9 cellular contexts compared by ENCODE assay signal in genomic region chr2:42792087-42792582, GRCh38. TPM values are rescaled to one million over a fixed set of nuclear protein-coding genes. Genes with fewer than 3 reads are reported as not detected.
DNase-seq lines count a peak whose midpoint lies in the region; FAIRE-seq and TF ChIP-seq lines count a peak whose summit lies in the region.
"Had no signal": no experiment of that assay in that cellular context is flagged by ENCODE, and none has a peak within 500 bp of the region (broad histone marks: within the 10 kb centered on the region; RNA-seq: fewer than 3 reads in every experiment).

No MANE protein-coding gene starts in this region.

- peak overlapping the region; percentile 67 for H3K9ac ChIP-seq in HUES48 (ENCODE audit: low read depth, low read length)

- TF ChIP-seq POLR2A in lower leg skin (IDR thresholded peaks at IDR 0.05) (no peak), thyroid gland (IDR thresholded peaks at IDR 0.05) (no peak), H54 (IDR thresholded peaks at IDR 0.05; ENCODE audit: low read depth, low read length) (no peak)

- no peak for TF ChIP-seq CTCF in brain (conservative IDR thresholded peaks at IDR 0.05)
- no peak for TF ChIP-seq CTCF in lower leg skin (IDR thresholded peaks at IDR 0.05)
- no peak for TF ChIP-seq CTCF in thyroid gland (IDR thresholded peaks at IDR 0.05)

- H3K27me3 ChIP-seq in HUES48 (ENCODE audit: control insufficient read depth, insufficient read depth, low read length) (peaks cover 33% of the 10 kb centered on the region), thyroid gland (no peaks in the 10 kb centered on the region)

- peak overlapping the region in 1 of 5 experiments; percentile 72 for H3K27ac Mint-ChIP-seq in brain

- DNase-seq in NCI-H510A treated with DMSO at 0.1 percent for 48 hours (lab: John Stamatoyannopoulos, UW): peak; percentile 19
- no peak for DNase-seq in NCI-H510A (lab: John Stamatoyannopoulos, UW)
- no peak for DNase-seq in lower leg skin (ENCODE audit: low spot score in 2 of 2)
- DNase-seq in thyroid gland: no peak
- DNase-seq in NCI-H1092 treated with DMSO at 0.1 percent for 48 hours (lab: John Stamatoyannopoulos, UW): no peak
- no peak for DNase-seq in H54 (ENCODE audit: insufficient read length, low spot score)

- FAIRE-seq in H54 (lab: Jason Lieb, UNC): no peak
- FAIRE-seq: A204.1 had no signal

- intact Hi-C loops in lower leg skin (cut with DNase I; ENCODE audit: low total_unique reads) (no loop called here), thyroid gland (cut with DNase I) (no loop called here)

- no peaks in the 10 kb centered on the region for H3K9me3 ChIP-seq in HUES48 (ENCODE audit: control insufficient read depth, insufficient read depth, low read length)
- H3K9me3 ChIP-seq in thyroid gland: no peaks in the 10 kb centered on the region

- peak overlapping the region in 4 of 5 experiments; percentile 48 to 76 (median 68) for H3K4me3 Mint-ChIP-seq in brain

- H3K27ac ChIP-seq in HUES48 (ENCODE audit: low read depth, low read length) (no peak overlapping the region), thyroid gland (peak overlapping the region; percentile 67 to 81 (median 77))

- peaks cover 37% of the 10 kb centered on the region for H3K36me3 Mint-ChIP-seq in brain

- peaks cover 0 to 23% (median 3%) of the 10 kb centered on the region in 5 experiments for H3K9me3 Mint-ChIP-seq in brain

- peaks cover 41% of the 10 kb centered on the region for H3K27me3 Mint-ChIP-seq in brain

- H3K36me3 ChIP-seq in HUES48 (ENCODE audit: control insufficient read depth, insufficient read depth, low read length): no peaks in the 10 kb centered on the region
- no peaks in the 10 kb centered on the region for H3K36me3 ChIP-seq in thyroid gland

- H3K4me1 ChIP-seq in HUES48 (ENCODE audit: control insufficient read depth, insufficient read depth, low read length) (peaks cover 18% of the 10 kb centered on the region), thyroid gland (peaks cover 0 to 11% of the 10 kb centered on the region in 2 donors)

- 2 to 5% methylated on average over 17 to 18 of the region's 18 CpGs for whole genome bisulfite sequencing in lower leg skin, 2 donors
- 5 to 17% methylated on average over 2 to 18 of the region's 18 CpGs for WGBS in thyroid gland, 2 donors

- peaks cover 22% of the 10 kb centered on the region for H3K4me1 Mint-ChIP-seq in brain

- H3K4me3 ChIP-seq in HUES48 (ENCODE audit: low read depth, low read length) (peak overlapping the region; percentile 80), lower leg skin (ENCODE audit: low read depth, poor library complexity, severe bottlenecking) (peak overlapping the region; percentile 47), thyroid gland (replicated peaks in 1 of 3) (peak overlapping the region; percentile 40 to 63 (median 56))

RNA-seq across cellular contexts. Expression of gene HAAO, which starts 0.2 kb away (rescaled TPM):
- polyA plus RNA-seq in brain (ENCODE audit: insufficient read depth, low read depth, low replicate concordance): 2.2 TPM
- total RNA-seq in lower leg skin (1 to 10 TPM; 1.7 to 4.3 (median 3.3) TPM), thyroid gland (1 to 10 TPM; 2.2 to 6.8 (median 3.9) TPM)

RNA-seq across cellular contexts. Expression of gene OXER1, which starts 28.2 kb away (rescaled TPM):
- polyA plus RNA-seq in brain (ENCODE audit: insufficient read depth, low read depth, low replicate concordance): 0.24 TPM
- total RNA-seq in lower leg skin (1 to 10 TPM in 2 of 4 donors, under 1 TPM in 1, not detected in 1; 0.84 to 2.5 (median 1.7) TPM), thyroid gland (1 to 10 TPM in 1 of 4 donors, under 1 TPM in 2, not detected in 1; 0.78 to 1.3 (median 0.98) TPM)
